8 cellular contexts compared by ENCODE assay signal in genomic region chr5:56585973-56586740, GRCh38.
A peak's percentile ranks its signal among the peaks of the same experiment; 100 is the strongest.
DNase-seq lines count a peak whose midpoint lies in the region; ATAC-seq and TF ChIP-seq lines count a peak whose summit lies in the region.

No MANE protein-coding gene starts in this region.

- in situ Hi-C loops in GM23248 (cut with MboI) = no loop called here

- H3K9me3 Mint-ChIP-seq in Calu3 (ENCODE audit: low read depth, unreplicated experiment) = peaks cover 3% of the 10 kb centered on the region
- peaks cover 22% of the 10 kb centered on the region for H3K9me3 Mint-ChIP-seq in WTC11

- no peaks in the 10 kb centered on the region for H3F3A ChIP-seq in GM23248 (ENCODE audit: insufficient read depth)

- H3K4me2 ChIP-seq in GM23248 (ENCODE audit: unreplicated experiment) = no peak overlapping the region

- no peaks in the 10 kb centered on the region for H3K79me2 ChIP-seq in GM23248 (ENCODE audit: insufficient read depth)

- H3K4me3 ChIP-seq in GM23248 = no peak overlapping the region
- peak overlapping the region in 1 of 2 donors; percentile 30 for H3K4me3 ChIP-seq in gastroesophageal sphincter
- peak overlapping the region in 1 of 2 donors; percentile 2 for H3K4me3 ChIP-seq in prostate gland

- POLR2A ChIA-PET in WTC11 (lab: Charles Lee) = no interaction called here

- H3K9me3 ChIP-seq in GM23248 (ENCODE audit: low read depth) (no peaks in the 10 kb centered on the region), T-helper 17 cell (ENCODE audit: control insufficient read depth, low read length, poor library complexity, severe bottlenecking) (no peaks in the 10 kb centered on the region), gastroesophageal sphincter (no peaks in the 10 kb centered on the region), prostate gland (no peaks in the 10 kb centered on the region)

- peaks cover 30% of the 10 kb centered on the region for H3K4me1 Mint-ChIP-seq in T-helper 17 cell
- H3K4me1 Mint-ChIP-seq in Calu3 (ENCODE audit: low read depth, unreplicated experiment) = no peaks in the 10 kb centered on the region
- peaks cover 7% of the 10 kb centered on the region for H3K4me1 Mint-ChIP-seq in WTC11

- no peak overlapping the region for H3K9ac ChIP-seq in GM23248

- ATAC-seq in T-helper 17 cell = no peak
- ATAC-seq in gastroesophageal sphincter = peak; percentile 67
- ATAC-seq in WTC11 = no peak

- no peaks in the 10 kb centered on the region for H3K36me3 Mint-ChIP-seq in T-helper 17 cell (ENCODE audit: low read depth)
- no peaks in the 10 kb centered on the region for H3K36me3 Mint-ChIP-seq in Calu3 (ENCODE audit: insufficient read depth, unreplicated experiment)
- H3K36me3 Mint-ChIP-seq in WTC11 = peaks cover 10% of the 10 kb centered on the region

- no peaks in the 10 kb centered on the region for H4K20me1 ChIP-seq in GM23248 (ENCODE audit: insufficient read depth)

- H3K27ac Mint-ChIP-seq in T-helper 17 cell (peak overlapping the region; percentile 93), Calu3 (ENCODE audit: unreplicated experiment) (no peak overlapping the region), WTC11 (no peak overlapping the region)

- H3K27me3 ChIP-seq in GM23248 (replicated peaks; ENCODE audit: insufficient read depth) (peaks cover 55% of the 10 kb centered on the region), gastroesophageal sphincter (no peaks in the 10 kb centered on the region), prostate gland (replicated peaks; ENCODE audit: insufficient read depth) (no peaks in the 10 kb centered on the region)

- H3K36me3 ChIP-seq in GM23248 (ENCODE audit: low read depth) (no peaks in the 10 kb centered on the region), gastroesophageal sphincter (no peaks in the 10 kb centered on the region), prostate gland (no peaks in the 10 kb centered on the region)

- intact Hi-C loops in prostate gland (cut with DNase I) (no loop called here), Calu3 (cut with micrococcal nuclease; ENCODE audit: unreplicated experiment) (no loop called here)

- BruUV-seq in Calu3 (replicated peaks; lab: Mats Ljungman, UMichigan) = no TSS peak

- H3K27me3 Mint-ChIP-seq in T-helper 17 cell = no peaks in the 10 kb centered on the region
- H3K27me3 Mint-ChIP-seq in Calu3 (ENCODE audit: unreplicated experiment) = no peaks in the 10 kb centered on the region
- H3K27me3 Mint-ChIP-seq in WTC11 (ENCODE audit: low read depth) = peaks cover 2% of the 10 kb centered on the region; the same call in 1 of the 2 replicates

- no peak overlapping the region for H2AFZ ChIP-seq in GM23248

- H3K27ac ChIP-seq in GM23248 = no peak overlapping the region
- peak overlapping the region in 3 of 4 donors; percentile 69 to 81 (median 70) for H3K27ac ChIP-seq in gastroesophageal sphincter
- H3K27ac ChIP-seq in prostate gland = peak overlapping the region; percentile 42 to 44

- no peak for TF ChIP-seq POLR2A in gastroesophageal sphincter (IDR thresholded peaks at IDR 0.05)
- no peak for TF ChIP-seq POLR2A in prostate gland (IDR thresholded peaks at IDR 0.05)

- TF ChIP-seq EP300 in gastroesophageal sphincter (IDR thresholded peaks at IDR 0.05) = no peak

- H3K4me3 Mint-ChIP-seq in T-helper 17 cell (peak overlapping the region; percentile 49), Calu3 (ENCODE audit: low read depth, unreplicated experiment) (no peak overlapping the region), WTC11 (no peak overlapping the region)

- 0 out of 2 replicates have a peak, but pooled peaks cover 6% of the 10 kb centered on the region for H3K4me1 ChIP-seq in GM23248 (ENCODE audit: insufficient read depth)
- peaks cover 0 to 38% (median 0%) of the 10 kb centered on the region in 3 donors for H3K4me1 ChIP-seq in gastroesophageal sphincter
- no peaks in the 10 kb centered on the region for H3K4me1 ChIP-seq in prostate gland (replicated peaks)

- 4 to 5% methylated on average over 16 of the region's 16 CpGs for WGBS in GM23248 (ENCODE audit: low coverage in 1 of 2, low lambda C conversion rate in 2 of 2, missing lambda C conversion rate in 2 of 2), 2 experiments
- 34 to 46% methylated on average over 13 to 14 of the region's 16 CpGs for WGBS in gastroesophageal sphincter (ENCODE audit: low coverage in 1 of 2), 2 donors
- 7% methylated on average over 16 of the region's 16 CpGs for WGBS in prostate gland

- CTCF ChIA-PET in Calu3 (lab: Charles Lee) = no interaction called here
- CTCF ChIA-PET in WTC11 (lab: Charles Lee) = no interaction called here

- peak; percentile 28 for DNase-seq in GM23248
- DNase-seq in T-helper 17 cell = no peak
- DNase-seq in prostate gland (ENCODE audit: low spot score) = peak; percentile 47
- no peak for DNase-seq in SIG-M5 treated with dmso at 0.1 percent for 504 hours (lab: John Stamatoyannopoulos, UW; ENCODE audit: unreplicated experiment)
- DNase-seq in Calu3 = no peak
- DNase-seq in DMS53 (lab: John Stamatoyannopoulos, UW) = no peak
- no peak for DNase-seq in WTC11 (ENCODE audit: low spot score)

- TF ChIP-seq CTCF in gastroesophageal sphincter (IDR thresholded peaks at IDR 0.05) = no peak
- no peak for TF ChIP-seq CTCF in prostate gland (IDR thresholded peaks at IDR 0.05)
- no peak for TF ChIP-seq CTCF in Calu3 (IDR thresholded peaks at IDR 0.05; ENCODE audit: unreplicated experiment)
- TF ChIP-seq CTCF in WTC11 (IDR thresholded peaks at IDR 0.05) = no peak

- no peaks in the 10 kb centered on the region for H3K9me2 ChIP-seq in GM23248 (ENCODE audit: insufficient read depth)

TF ChIP-seq in WTC11, 78 proteins besides CTCF, POLR2A, EP300 and RAD21 (continues in another document):
- TF ChIP-seq ZNF121 (CRISPR knock-in tag; IDR thresholded peaks at IDR 0.05) = no peak
- TF ChIP-seq EMX1 (CRISPR knock-in tag; IDR thresholded peaks at IDR 0.05) = no peak
- no peak for TF ChIP-seq ATF2 (CRISPR knock-in tag; IDR thresholded peaks at IDR 0.05; ENCODE audit: borderline replicate concordance, low read depth)
- no peak for TF ChIP-seq KAT7 (CRISPR knock-in tag; IDR thresholded peaks at IDR 0.05; ENCODE audit: borderline replicate concordance)
- TF ChIP-seq ZNF416 (CRISPR knock-in tag; IDR thresholded peaks at IDR 0.05) = no peak
- no peak for TF ChIP-seq CREB1 (CRISPR knock-in tag; IDR thresholded peaks at IDR 0.05)
- TF ChIP-seq, protein P1, sequence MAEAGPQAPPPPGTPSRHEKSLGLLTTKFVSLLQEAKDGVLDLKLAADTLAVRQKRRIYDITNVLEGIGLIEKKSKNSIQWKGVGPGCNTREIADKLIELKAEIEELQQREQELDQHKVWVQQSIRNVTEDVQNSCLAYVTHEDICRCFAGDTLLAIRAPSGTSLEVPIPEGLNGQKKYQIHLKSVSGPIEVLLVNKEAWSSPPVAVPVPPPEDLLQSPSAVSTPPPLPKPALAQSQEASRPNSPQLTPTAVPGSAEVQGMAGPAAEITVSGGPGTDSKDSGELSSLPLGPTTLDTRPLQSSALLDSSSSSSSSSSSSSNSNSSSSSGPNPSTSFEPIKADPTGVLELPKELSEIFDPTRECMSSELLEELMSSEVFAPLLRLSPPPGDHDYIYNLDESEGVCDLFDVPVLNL (CRISPR knock-in tag; IDR thresholded peaks at IDR 0.05; ENCODE audit: borderline replicate concordance, low read depth) = no peak
- TF ChIP-seq, protein P2, sequence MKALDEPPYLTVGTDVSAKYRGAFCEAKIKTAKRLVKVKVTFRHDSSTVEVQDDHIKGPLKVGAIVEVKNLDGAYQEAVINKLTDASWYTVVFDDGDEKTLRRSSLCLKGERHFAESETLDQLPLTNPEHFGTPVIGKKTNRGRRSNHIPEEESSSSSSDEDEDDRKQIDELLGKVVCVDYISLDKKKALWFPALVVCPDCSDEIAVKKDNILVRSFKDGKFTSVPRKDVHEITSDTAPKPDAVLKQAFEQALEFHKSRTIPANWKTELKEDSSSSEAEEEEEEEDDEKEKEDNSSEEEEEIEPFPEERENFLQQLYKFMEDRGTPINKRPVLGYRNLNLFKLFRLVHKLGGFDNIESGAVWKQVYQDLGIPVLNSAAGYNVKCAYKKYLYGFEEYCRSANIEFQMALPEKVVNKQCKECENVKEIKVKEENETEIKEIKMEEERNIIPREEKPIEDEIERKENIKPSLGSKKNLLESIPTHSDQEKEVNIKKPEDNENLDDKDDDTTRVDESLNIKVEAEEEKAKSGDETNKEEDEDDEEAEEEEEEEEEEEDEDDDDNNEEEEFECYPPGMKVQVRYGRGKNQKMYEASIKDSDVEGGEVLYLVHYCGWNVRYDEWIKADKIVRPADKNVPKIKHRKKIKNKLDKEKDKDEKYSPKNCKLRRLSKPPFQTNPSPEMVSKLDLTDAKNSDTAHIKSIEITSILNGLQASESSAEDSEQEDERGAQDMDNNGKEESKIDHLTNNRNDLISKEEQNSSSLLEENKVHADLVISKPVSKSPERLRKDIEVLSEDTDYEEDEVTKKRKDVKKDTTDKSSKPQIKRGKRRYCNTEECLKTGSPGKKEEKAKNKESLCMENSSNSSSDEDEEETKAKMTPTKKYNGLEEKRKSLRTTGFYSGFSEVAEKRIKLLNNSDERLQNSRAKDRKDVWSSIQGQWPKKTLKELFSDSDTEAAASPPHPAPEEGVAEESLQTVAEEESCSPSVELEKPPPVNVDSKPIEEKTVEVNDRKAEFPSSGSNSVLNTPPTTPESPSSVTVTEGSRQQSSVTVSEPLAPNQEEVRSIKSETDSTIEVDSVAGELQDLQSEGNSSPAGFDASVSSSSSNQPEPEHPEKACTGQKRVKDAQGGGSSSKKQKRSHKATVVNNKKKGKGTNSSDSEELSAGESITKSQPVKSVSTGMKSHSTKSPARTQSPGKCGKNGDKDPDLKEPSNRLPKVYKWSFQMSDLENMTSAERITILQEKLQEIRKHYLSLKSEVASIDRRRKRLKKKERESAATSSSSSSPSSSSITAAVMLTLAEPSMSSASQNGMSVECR (CRISPR knock-in tag; IDR thresholded peaks at IDR 0.05; ENCODE audit: borderline replicate concordance) = no peak

Comparison
In these comparisons a context has a peak if more than half of its experiments do, and no peak if none do; other contexts are left out.
1. DNase-seq: peak in GM23248 (single experiment) and prostate gland (single experiment); none in T-helper 17 cell (0 of 3), SIG-M5 treated with dmso at 0.1 percent for 504 hours (single experiment), Calu3 (single experiment), DMS53 (single experiment) and WTC11 (single experiment).